In genomic region chr6:110705543-110705942, GRCh38 we compare ENCODE assay signal across 30 cellular contexts.
"Had no signal": no experiment of that assay in that cellular context is flagged by ENCODE, and none has a peak within 500 bp of the region (broad histone marks: within the 10 kb centered on the region; RNA-seq: fewer than 3 reads in every experiment).

No MANE protein-coding gene starts in this region.

- FAIRE-seq: endothelial cell of umbilical vein, keratinocyte, TTC549 had no signal

- H3K79me2 ChIP-seq: parathyroid adenoma had no signal

- H3K27me3 Mint-ChIP-seq: activated CD4-positive, alpha-beta memory T cell treated with anti-CD3 and anti-CD28 coated beads, Interleukin-2, amount 10 ng/mL, durations not matched to agents 7 days and 5 days; activated naive CD4-positive, alpha-beta T cell treated with anti-CD3 and anti-CD28 coated beads, Interleukin-2, amount 50 U/mL, for 24 hours; activated naive CD8-positive, alpha-beta T cell treated with anti-CD3 and anti-CD28 coated beads, Interleukin-2, amount 50 U/mL, for 24 hours; activated T-cell treated with anti-CD3 and anti-CD28 coated beads, Interleukin-2, amount 50 U/mL, for 24 hours; naive thymus-derived CD4-positive, alpha-beta T cell; stimulated activated naive B cell treated with anti-CD40 and anti-IgM and Interleukin-4, amounts not matched to agents 10 μg/mL and 1 μg/mL and 100 μg/mL, for 72 hours had no signal

- H3K4me1 ChIP-seq: gastroesophageal sphincter, parathyroid adenoma, psoas muscle, tibial artery had no signal

- H2AFZ ChIP-seq: parathyroid adenoma had no signal

- H3K4me3 Mint-ChIP-seq: activated CD4-positive, alpha-beta memory T cell treated with anti-CD3 and anti-CD28 coated beads, Interleukin-2, amount 10 ng/mL, durations not matched to agents 7 days and 5 days; activated naive CD4-positive, alpha-beta T cell treated with anti-CD3 and anti-CD28 coated beads, Interleukin-2, amount 50 U/mL, for 24 hours; activated naive CD8-positive, alpha-beta T cell treated with anti-CD3 and anti-CD28 coated beads, Interleukin-2, amount 50 U/mL, for 24 hours; activated T-cell treated with anti-CD3 and anti-CD28 coated beads, Interleukin-2, amount 50 U/mL, for 24 hours; naive thymus-derived CD4-positive, alpha-beta T cell; neural crest cell; stimulated activated naive B cell treated with anti-CD40 and anti-IgM and Interleukin-4, amounts not matched to agents 10 μg/mL and 1 μg/mL and 100 μg/mL, for 72 hours had no signal

- H3K36me3 ChIP-seq: gastroesophageal sphincter, stomach, tibial artery had no signal

- H3K27me3 ChIP-seq: gastroesophageal sphincter, stomach, tibial artery had no signal

- H3K27ac Mint-ChIP-seq: activated CD4-positive, alpha-beta memory T cell treated with anti-CD3 and anti-CD28 coated beads, Interleukin-2, amount 10 ng/mL, durations not matched to agents 7 days and 5 days; activated naive CD4-positive, alpha-beta T cell treated with anti-CD3 and anti-CD28 coated beads, Interleukin-2, amount 50 U/mL, for 24 hours; activated naive CD8-positive, alpha-beta T cell treated with anti-CD3 and anti-CD28 coated beads, Interleukin-2, amount 50 U/mL, for 24 hours; activated T-cell treated with anti-CD3 and anti-CD28 coated beads, Interleukin-2, amount 50 U/mL, for 24 hours; naive thymus-derived CD4-positive, alpha-beta T cell; stimulated activated naive B cell treated with anti-CD40 and anti-IgM and Interleukin-4, amounts not matched to agents 10 μg/mL and 1 μg/mL and 100 μg/mL, for 72 hours had no signal

- H3K4me3 ChIP-seq: gastroesophageal sphincter, psoas muscle, stomach, tibial artery had no signal

- DNase-seq: activated CD4-positive, alpha-beta memory T cell treated with anti-CD3 and anti-CD28 coated beads, Interleukin-2, amount 10 ng/mL, durations not matched to agents 7 days and 5 days; activated CD4-positive, alpha-beta T cell treated with anti-CD3 and anti-CD28 coated beads for 48 hours; activated CD8-positive, alpha-beta memory T cell treated with anti-CD3 and anti-CD28 coated beads, Interleukin-2, amount 50 U/mL, for 48 hours; activated gamma-delta T cell treated with Interleukin-2 at 50 U/mL for 16 hours; activated naive CD8-positive, alpha-beta T cell treated with anti-CD3 and anti-CD28 coated beads, Interleukin-2, amount 50 U/mL, for 24 hours; activated T-cell treated with anti-CD3 and anti-CD28 coated beads, Interleukin-2, amount 50 U/mL, for 24 hours; amygdala; caudate nucleus; hippocampal formation; left cardiac atrium; left ventricle myocardium superior; midbrain; naive thymus-derived CD4-positive, alpha-beta T cell; occipital lobe; psoas muscle; right cardiac atrium; stimulated activated CD4-positive, alpha-beta T cell treated with anti-CD3 and anti-CD28 coated beads, Interleukin-15, amount 100 ng/mL, for 24 hours; stimulated activated CD4-positive, alpha-beta T cell treated with anti-CD3 and anti-CD28 coated beads, Interleukin-2, amount 100 ng/mL, for 24 hours; stimulated activated naive B cell treated with anti-CD40 and anti-IgM and Interleukin-4, amounts not matched to agents 10 μg/mL and 1 μg/mL and 100 μg/mL, for 72 hours; stomach; tibial artery had no signal

- H3K4me1 Mint-ChIP-seq: activated CD4-positive, alpha-beta memory T cell treated with anti-CD3 and anti-CD28 coated beads, Interleukin-2, amount 10 ng/mL, durations not matched to agents 7 days and 5 days; activated naive CD8-positive, alpha-beta T cell treated with anti-CD3 and anti-CD28 coated beads, Interleukin-2, amount 50 U/mL, for 24 hours had no signal

- ATAC-seq: activated CD4-positive, CD25-positive, alpha-beta regulatory T cell treated with anti-CD3 and anti-CD28 coated beads, Interleukin-2, amount 50 U/mL, for 24 hours; activated naive CD8-positive, alpha-beta T cell treated with anti-CD3 and anti-CD28 coated beads, Interleukin-2, amount 50 U/mL, for 24 hours; gastroesophageal sphincter; left cardiac atrium; left ventricle myocardium superior; naive thymus-derived CD4-positive, alpha-beta T cell; psoas muscle; right cardiac atrium; stimulated activated naive B cell treated with anti-CD40 and anti-IgM and Interleukin-4, amounts not matched to agents 10 μg/mL and 1 μg/mL and 100 μg/mL, for 72 hours had no signal

- H3K9me3 ChIP-seq: gastroesophageal sphincter, psoas muscle, stomach, tibial artery had no signal

- H3K9me3 Mint-ChIP-seq: activated CD4-positive, alpha-beta memory T cell treated with anti-CD3 and anti-CD28 coated beads, Interleukin-2, amount 10 ng/mL, durations not matched to agents 7 days and 5 days; activated naive CD4-positive, alpha-beta T cell treated with anti-CD3 and anti-CD28 coated beads, Interleukin-2, amount 50 U/mL, for 24 hours; activated naive CD8-positive, alpha-beta T cell treated with anti-CD3 and anti-CD28 coated beads, Interleukin-2, amount 50 U/mL, for 24 hours; activated T-cell treated with anti-CD3 and anti-CD28 coated beads, Interleukin-2, amount 50 U/mL, for 24 hours; naive thymus-derived CD4-positive, alpha-beta T cell; neural crest cell; stimulated activated naive B cell treated with anti-CD40 and anti-IgM and Interleukin-4, amounts not matched to agents 10 μg/mL and 1 μg/mL and 100 μg/mL, for 72 hours had no signal

- H3K27ac ChIP-seq: gastroesophageal sphincter, parathyroid adenoma, psoas muscle, stomach, tibial artery, VCaP had no signal
